In the genomic region with DNA sequence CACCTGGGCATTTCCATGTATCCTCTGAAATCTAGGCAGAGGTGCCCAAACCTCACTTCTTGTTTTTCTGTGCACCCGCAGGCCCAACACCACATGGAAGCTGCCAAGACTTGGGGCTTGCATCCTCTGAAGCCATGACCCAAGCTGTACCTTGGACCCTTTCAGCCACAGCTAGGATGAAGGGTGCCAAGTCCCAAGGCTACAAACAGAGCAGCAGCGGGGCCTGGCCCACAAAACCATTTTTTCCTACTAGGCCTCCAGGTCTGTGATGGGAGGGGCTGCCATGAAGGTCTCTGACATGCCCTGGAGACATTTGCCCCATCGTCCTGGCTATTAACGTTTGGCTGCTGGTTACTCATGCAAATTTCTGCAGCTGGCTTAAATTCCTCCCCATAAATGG, we compare ENCODE assay signal across 1 cellular context.
TF ChIP-seq lines count a peak whose summit lies in the region.

No MANE protein-coding gene starts in this region.

TF ChIP-seq in K562, 482 proteins besides CTCF, POLR2A, EP300 and RAD21:
- TF ChIP-seq CBX1 (IDR thresholded peaks at IDR 0.05; ENCODE audit: low read depth) (no peak), ZFP36 (IDR thresholded peaks at IDR 0.05; ENCODE audit: low read depth, low read length, partially characterized antibody) (peak; percentile 14)
